15 cellular contexts compared by ENCODE assay signal in the genomic region with DNA sequence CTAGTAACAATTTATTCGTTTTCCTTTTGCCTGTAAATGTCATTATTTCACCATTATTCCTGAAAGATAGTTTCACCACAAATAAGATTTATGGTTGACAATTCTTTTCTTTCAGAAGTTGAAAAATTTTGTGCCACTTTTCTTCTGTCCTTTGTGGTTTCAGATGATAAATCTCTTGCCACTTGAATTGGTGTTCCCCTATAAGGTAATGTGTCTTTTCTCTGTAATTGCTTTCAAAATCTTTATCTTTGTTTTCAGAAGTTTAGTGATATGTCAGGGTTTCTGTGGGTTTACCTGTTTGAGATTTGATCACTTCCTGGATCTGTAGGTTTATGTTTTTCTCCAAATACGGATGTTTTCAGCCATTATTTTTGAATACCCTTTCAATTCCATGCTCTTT. TPM values are rescaled to one million over a fixed set of nuclear protein-coding genes. Genes with fewer than 3 reads are reported as not detected.
A peak's percentile ranks its signal among the peaks of the same experiment; 100 is the strongest.
DNase-seq lines count a peak whose midpoint lies in the region; ATAC-seq, FAIRE-seq and TF ChIP-seq lines count a peak whose summit lies in the region.
"Had no signal": no experiment of that assay in that cellular context is flagged by ENCODE, and none has a peak within 500 bp of the region (broad histone marks: within the 10 kb centered on the region; RNA-seq: fewer than 3 reads in every experiment).

No MANE protein-coding gene starts in this region.

- no peak for TF ChIP-seq RAD21 in GM12878 (IDR thresholded peaks at IDR 0.05; ENCODE audit: insufficient read depth, low read depth, low read length)
- TF ChIP-seq RAD21 in SK-N-SH (IDR thresholded peaks at IDR 0.05; ENCODE audit: low read length) = no peak

- DNase-seq in activated T-cell treated with anti-CD3 and anti-CD28 coated beads, Interleukin-2, amount 50 U/mL, for 72 hours = no peak
- no peak for DNase-seq in activated T-cell treated with anti-CD3 and anti-CD28 coated beads, Interleukin-2, amount 50 U/mL, for 1 hour
- peak; percentile 29 for DNase-seq in M059J (ENCODE audit: low read depth)
- DNase-seq in GM12878 (ENCODE audit: low read depth, low spot score) = no peak
- DNase-seq in stimulated activated naive B cell treated with anti-CD40 and anti-IgM and Interleukin-4, amounts not matched to agents 10 μg/mL and 1 μg/mL and 100 μg/mL, for 72 hours = no peak
- no peak for DNase-seq in SK-N-SH
- no peak for DNase-seq in OCI-LY7 (ENCODE audit: low spot score)
- no peak for DNase-seq in RKO (ENCODE audit: low spot score)
- DNase-seq: kidney glomerular epithelial cell, NCI-H1930, NCI-H446 treated with DMSO at 0.1 percent for 48 hours, right cardiac atrium, SIG-M5 had no signal

- H2AFZ ChIP-seq in GM12878 (ENCODE audit: control insufficient read depth, low read depth, low read length) (no peak overlapping the region), SK-N-SH (ENCODE audit: low read depth) (no peak overlapping the region), OCI-LY7 (ENCODE audit: low read length) (no peak overlapping the region)

- no peaks in the 10 kb centered on the region for H3K27me3 Mint-ChIP-seq in activated T-cell treated with anti-CD3 and anti-CD28 coated beads, Interleukin-2, amount 50 U/mL, for 72 hours (ENCODE audit: low read depth)
- no peaks in the 10 kb centered on the region for H3K27me3 Mint-ChIP-seq in stimulated activated naive B cell treated with anti-CD40 and anti-IgM and Interleukin-4, amounts not matched to agents 10 μg/mL and 1 μg/mL and 100 μg/mL, for 72 hours

- peaks cover 55% of the 10 kb centered on the region for H3K4me1 Mint-ChIP-seq in activated T-cell treated with anti-CD3 and anti-CD28 coated beads, Interleukin-2, amount 50 U/mL, for 72 hours (ENCODE audit: low read depth)
- peaks cover 25 to 53% of the 10 kb centered on the region in 2 donors for H3K4me1 Mint-ChIP-seq in stimulated activated naive B cell treated with anti-CD40 and anti-IgM and Interleukin-4, amounts not matched to agents 10 μg/mL and 1 μg/mL and 100 μg/mL, for 72 hours

- FAIRE-seq in GM12878 (lab: Jason Lieb, UNC) = no peak
- FAIRE-seq: HTR-8/SVneo had no signal

- in situ Hi-C loops in GM12878 (cut with MboI) = no loop called here

- TF ChIP-seq EP300 in GM12878 (IDR thresholded peaks at IDR 0.05; ENCODE audit: borderline replicate concordance in 1 of 2, control insufficient read depth in 1 of 2, low read depth in 2 of 2, low read length in 2 of 2) (no peak), SK-N-SH (IDR thresholded peaks at IDR 0.05; ENCODE audit: borderline replicate concordance in 1 of 2, low read depth in 1 of 2, low read length in 1 of 2) (no peak)

- H3K9me3 ChIP-seq in GM12878 (replicated peaks; ENCODE audit: control insufficient read depth, insufficient read depth, low read length) = peaks cover 6% of the 10 kb centered on the region; the same call in 2 of the 3 replicates
- no peaks in the 10 kb centered on the region for H3K9me3 ChIP-seq in SK-N-SH
- H3K9me3 ChIP-seq in OCI-LY7 (ENCODE audit: low read length) = no peaks in the 10 kb centered on the region
- H3K9me3 ChIP-seq: neutrophil had no signal

- ATAC-seq in activated T-cell treated with anti-CD3 and anti-CD28 coated beads, Interleukin-2, amount 50 U/mL, for 72 hours (replicated peaks in 1 of 2) = peak; percentile 77 to 83
- ATAC-seq in GM12878 = peak; percentile 76
- ATAC-seq in stimulated activated naive B cell treated with anti-CD40 and anti-IgM and Interleukin-4, amounts not matched to agents 10 μg/mL and 1 μg/mL and 100 μg/mL, for 72 hours (replicated peaks) = no peak
- ATAC-seq: right cardiac atrium had no signal

- no peak overlapping the region for H3K9ac ChIP-seq in GM12878 (ENCODE audit: control insufficient read depth, insufficient read depth, low read length)
- H3K9ac ChIP-seq in SK-N-SH = no peak overlapping the region

- 76% methylated on average over 2 of the region's 2 CpGs for WGBS in GM12878 (ENCODE audit: insufficient coverage, insufficient replicate concordance, low lambda C conversion rate, missing lambda C conversion rate)
- WGBS in SK-N-SH (ENCODE audit: low lambda C conversion rate) = 85% methylated on average over 2 of the region's 2 CpGs

- H3K27me3 ChIP-seq in GM12878 (replicated peaks in 1 of 2; ENCODE audit: control insufficient read depth in 2 of 2, insufficient read depth in 2 of 2, low read length in 1 of 2) = no peaks in the 10 kb centered on the region
- H3K27me3 ChIP-seq in SK-N-SH (ENCODE audit: insufficient read depth) = no peaks in the 10 kb centered on the region
- H3K27me3 ChIP-seq: neutrophil had no signal

- SMC1A ChIA-PET in GM12878 (lab: Charles Lee; ENCODE audit: uncharacterized antibody, unreplicated experiment) = interaction anchor here (1.3 kb wide), 1 partner anchor 18 kb away, joined by 3 read pairs; no protein-coding TSS in a partner anchor

- no peak overlapping the region for H3K4me2 ChIP-seq in GM12878 (ENCODE audit: control insufficient read depth, insufficient read depth)
- H3K4me2 ChIP-seq in SK-N-SH = no peak overlapping the region
- no peak overlapping the region for H3K4me2 ChIP-seq in OCI-LY7 (ENCODE audit: low read length)

- H3K4me3 Mint-ChIP-seq in activated T-cell treated with anti-CD3 and anti-CD28 coated beads, Interleukin-2, amount 50 U/mL, for 72 hours = peak overlapping the region; percentile 62 to 89
- peak overlapping the region in 1 of 2 donors; percentile 20 for H3K4me3 Mint-ChIP-seq in stimulated activated naive B cell treated with anti-CD40 and anti-IgM and Interleukin-4, amounts not matched to agents 10 μg/mL and 1 μg/mL and 100 μg/mL, for 72 hours

- peak overlapping the region; percentile 96 for H3K27ac Mint-ChIP-seq in activated T-cell treated with anti-CD3 and anti-CD28 coated beads, Interleukin-2, amount 50 U/mL, for 72 hours
- peak overlapping the region; percentile 15 for H3K27ac Mint-ChIP-seq in stimulated activated naive B cell treated with anti-CD40 and anti-IgM and Interleukin-4, amounts not matched to agents 10 μg/mL and 1 μg/mL and 100 μg/mL, for 72 hours

- peaks cover 55% of the 10 kb centered on the region for H3K79me2 ChIP-seq in GM12878 (ENCODE audit: control insufficient read depth, insufficient read depth, low read length)
- peaks cover 93% of the 10 kb centered on the region for H3K79me2 ChIP-seq in SK-N-SH (ENCODE audit: insufficient read depth)
- peaks cover 40% of the 10 kb centered on the region; the same call in 1 of the 2 replicates for H3K79me2 ChIP-seq in OCI-LY7 (ENCODE audit: insufficient read depth, low read depth, low read length)

- TF ChIP-seq POLR2A in GM12878 (IDR thresholded peaks at IDR 0.05; ENCODE audit: low read depth, low read length) = no peak

- POLR2A ChIA-PET in GM12878 (lab: Charles Lee) (no interaction called here), SK-N-SH (lab: Yijun Ruan, JAX) (no interaction called here), OCI-LY7 (lab: Charles Lee) (no interaction called here)

- H3K4me1 ChIP-seq in GM12878 (ENCODE audit: control insufficient read depth, insufficient read depth, low read length) = no peaks in the 10 kb centered on the region
- 0 out of 4 replicates have a peak, but pooled peaks cover 0 to 4% of the 10 kb centered on the region in 2 experiments for H3K4me1 ChIP-seq in SK-N-SH (ENCODE audit: control insufficient read depth in 1 of 2, insufficient read depth in 2 of 2, low read depth in 1 of 2, low read length in 1 of 2)
- H3K4me1 ChIP-seq in OCI-LY7 (ENCODE audit: insufficient read depth, low read length, poor library complexity, severe bottlenecking) = no peaks in the 10 kb centered on the region

- H3K9me2 ChIP-seq in SK-N-SH = no peaks in the 10 kb centered on the region
- H3K9me2 ChIP-seq in OCI-LY7 (ENCODE audit: insufficient read depth, low read length) = no peaks in the 10 kb centered on the region

- H3K36me3 Mint-ChIP-seq in activated T-cell treated with anti-CD3 and anti-CD28 coated beads, Interleukin-2, amount 50 U/mL, for 72 hours (ENCODE audit: insufficient read depth in 2 of 2) = peaks cover 3 to 25% of the 10 kb centered on the region in 2 donors
- peaks cover 38 to 52% of the 10 kb centered on the region in 2 donors for H3K36me3 Mint-ChIP-seq in stimulated activated naive B cell treated with anti-CD40 and anti-IgM and Interleukin-4, amounts not matched to agents 10 μg/mL and 1 μg/mL and 100 μg/mL, for 72 hours

- no peaks in the 10 kb centered on the region for H4K20me1 ChIP-seq in GM12878 (ENCODE audit: control insufficient read depth, insufficient read depth)
- H4K20me1 ChIP-seq in SK-N-SH (ENCODE audit: insufficient read depth) = peaks cover 57% of the 10 kb centered on the region
- H4K20me1 ChIP-seq in OCI-LY7 (ENCODE audit: insufficient read depth, low read length) = no peaks in the 10 kb centered on the region

- RAD21 ChIA-PET in GM12878 (lab: Charles Lee; ENCODE audit: unreplicated experiment) = interaction anchor here (1.6 kb wide), 1 partner anchor 213 kb away, joined by 3 read pairs; no protein-coding TSS in a partner anchor

- H3K4me3 ChIP-seq in GM12878 (peak overlapping the region; percentile 10; the same call in 1 of the 2 replicates), SK-N-SH (ENCODE audit: low read depth in 2 of 2, low read length in 1 of 2) (no peak overlapping the region), OCI-LY7 (ENCODE audit: low read depth, low read length, poor library complexity, severe bottlenecking) (no peak overlapping the region)

- peaks cover 0 to 2% of the 10 kb centered on the region in 2 donors for H3K9me3 Mint-ChIP-seq in activated T-cell treated with anti-CD3 and anti-CD28 coated beads, Interleukin-2, amount 50 U/mL, for 72 hours
- H3K9me3 Mint-ChIP-seq in stimulated activated naive B cell treated with anti-CD40 and anti-IgM and Interleukin-4, amounts not matched to agents 10 μg/mL and 1 μg/mL and 100 μg/mL, for 72 hours = peaks cover 0 to 2% of the 10 kb centered on the region in 2 donors

- TF ChIP-seq CTCF in GM12878 (IDR thresholded peaks at IDR 0.05 in 2 of 3, conservative IDR thresholded peaks at IDR 0.05 in 1 of 3; ENCODE audit: control insufficient read depth in 2 of 3, extremely low read depth in 1 of 3, insufficient read depth in 1 of 3, low read depth in 3 of 3, low read length in 3 of 3) = no peak
- no peak for TF ChIP-seq CTCF in SK-N-SH (IDR thresholded peaks at IDR 0.05)
- no peak for TF ChIP-seq CTCF in OCI-LY7 (conservative IDR thresholded peaks at IDR 0.05; ENCODE audit: low read length)

- BruUV-seq in GM12878 (replicated peaks; lab: Mats Ljungman, UMichigan) = no TSS peak
- no TSS peak for BruUV-seq in OCI-LY7 (replicated peaks; lab: Mats Ljungman, UMichigan)

- H3K36me3 ChIP-seq in GM12878 (ENCODE audit: control insufficient read depth in 2 of 2, insufficient read depth in 2 of 2, low read length in 1 of 2) = peaks cover 2 to 4% of the 10 kb centered on the region in 2 experiments; a peak in 3 of 4 replicates
- H3K36me3 ChIP-seq in SK-N-SH (replicated peaks in 1 of 2; ENCODE audit: control insufficient read depth in 1 of 2, insufficient read depth in 2 of 2, low read length in 1 of 2) = peaks cover 0 to 45% of the 10 kb centered on the region in 2 experiments
- H3K36me3 ChIP-seq in OCI-LY7 (ENCODE audit: insufficient read depth, low read length) = peaks cover 13% of the 10 kb centered on the region

- intact Hi-C loops in GM12878 (cut with micrococcal nuclease; ENCODE audit: unreplicated experiment) = no loop called here
- intact Hi-C loops in OCI-LY7 (cut with micrococcal nuclease; ENCODE audit: unreplicated experiment) = no loop called here

- H3K27ac ChIP-seq in GM12878 (ENCODE audit: control insufficient read depth, insufficient read depth) (peak overlapping the region; percentile 26; the same call in 1 of the 2 replicates), SK-N-SH (ENCODE audit: low read depth in 2 of 2, low read length in 1 of 2) (no peak overlapping the region), OCI-LY7 (ENCODE audit: low read depth, low read length, poor library complexity, severe bottlenecking) (no peak overlapping the region)
- H3K27ac ChIP-seq: neutrophil had no signal

- CTCF ChIA-PET in GM12878 (lab: Yijun Ruan, JAX) (no interaction called here), SK-N-SH (lab: Yijun Ruan, JAX) (no interaction called here), OCI-LY7 (lab: Charles Lee; ENCODE audit: unreplicated experiment) (no interaction called here)

- peaks cover 26% of the 10 kb centered on the region for H3F3A ChIP-seq in SK-N-SH (replicated peaks; ENCODE audit: insufficient read depth)

RNA-seq across cellular contexts. Expression of a gene that starts 14.6 kb away (rescaled TPM):
- total RNA-seq in activated T-cell treated with anti-CD3 and anti-CD28 coated beads, Interleukin-2, amount 50 U/mL, for 72 hours = 10 to 100 TPM; 26.6 to 28.2 TPM
- 20.1 and 31.3 TPM in 2 replicates for total RNA-seq in M059J (2014; rRNA removed; shearing (Covaris generic))
- 125 and 130 TPM in 2 replicates for total RNA-seq in GM12878 (2013; cell fraction: nucleolus; rRNA removed)
- total RNA-seq in GM12878 (2014; rRNA removed) (23.3 and 27.1 TPM in 2 replicates), GM12878 (2014; rRNA removed; fragmentation: Illumina TruSeq; extraction: Trizol) (20.3 and 22.4 TPM in 2 replicates), GM12878 (2021) (26.1 and 26.9 TPM in 2 replicates), OCI-LY7 (2022) (27.3 and 31.2 TPM in 2 replicates)
- 12.6 TPM for polyA plus RNA-seq in GM12878 (2011; ENCODE audit: low read depth)
- polyA plus RNA-seq in GM12878 (2011; rRNA removed) (72.3 and 101 TPM in 2 replicates), GM12878 (2014; fragmentation: Illumina TruSeq; extraction: Trizol) (33.6 and 42.6 TPM in 2 replicates), GM12878 (2014; fragmentation: Nextera tagmentation; extraction: Ambion mirVana) (10 to 100 TPM in 1 of 2 experiments, 1 to 10 TPM in 1; 7.8 to 12.0 TPM), GM12878 (2014; rRNA removed) (21.7 and 26.7 TPM in 2 replicates), GM12878 (2016; fragmentation: Nextera tagmentation; extraction: Ambion mirVana) (10 to 100 TPM; 18.4 to 18.9 TPM), SK-N-SH (2012; rRNA removed) (49.1 and 57.9 TPM in 2 replicates)
- polyA plus RNA-seq in GM12878 (2011; cell fraction: cytosol; rRNA removed) = 31.1 and 32.2 TPM in 2 replicates
- polyA plus RNA-seq in GM12878 (2011; cell fraction: nucleus; rRNA removed) = 80.1 and 92.8 TPM in 2 replicates
- polyA plus RNA-seq in GM12878 (2012) = 18.4 and 36.3 TPM in 2 replicates
- 51.4 and 59.8 TPM in 2 replicates for polyA minus RNA-seq in GM12878 (2011; rRNA and poly(A)+ RNA removed)
- polyA minus RNA-seq in GM12878 (2011; cell fraction: cytosol; rRNA and poly(A)+ RNA removed) = 14.6 and 15.7 TPM in 2 replicates
- polyA minus RNA-seq in GM12878 (2011; cell fraction: nucleus; rRNA and poly(A)+ RNA removed) = 52.3 and 87.1 TPM in 2 replicates
- 54.3 and 62.9 TPM in 2 replicates for polyA plus RNA-seq in SK-N-SH (2012; cell fraction: cytosol; rRNA removed)
- 59.4 and 118 TPM in 2 replicates for polyA plus RNA-seq in SK-N-SH (2012; cell fraction: nucleus; rRNA removed)
- 17.1 and 18.1 TPM in 2 replicates for total RNA-seq in OCI-LY7 (2014; rRNA removed; shearing (Covaris generic))

Comparison
In these comparisons a context has a peak if more than half of its experiments do, and no peak if none do; other contexts are left out.
1. ATAC-seq: peak in activated T-cell treated with anti-CD3 and anti-CD28 coated beads, Interleukin-2, amount 50 U/mL, for 72 hours (2 of 2) and GM12878 (single experiment); none in stimulated activated naive B cell treated with anti-CD40 and anti-IgM and Interleukin-4, amounts not matched to agents 10 μg/mL and 1 μg/mL and 100 μg/mL, for 72 hours (0 of 2).